In the genomic region with DNA sequence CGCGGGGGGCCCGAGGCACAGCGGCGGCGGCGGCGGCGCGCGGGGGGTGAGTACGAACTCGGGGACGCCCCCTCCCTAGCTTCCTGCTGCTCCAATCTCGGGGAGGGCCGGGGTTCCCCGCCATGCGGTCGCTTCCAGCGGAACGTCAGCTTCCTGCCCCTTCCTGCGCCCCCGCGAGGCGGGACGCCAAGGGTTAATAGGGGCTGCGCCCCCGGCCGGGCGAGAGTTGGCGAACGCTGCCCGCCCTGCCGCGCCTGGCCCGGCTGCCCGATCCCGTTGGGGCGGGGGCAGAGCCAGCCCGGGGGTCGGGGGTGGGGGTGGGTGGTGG, we compare ENCODE assay signal across 8 cellular contexts. TPM values are rescaled to one million over a fixed set of nuclear protein-coding genes. Genes with fewer than 3 reads are reported as not detected.
DNase-seq lines count a peak whose midpoint lies in the region; ATAC-seq and TF ChIP-seq lines count a peak whose summit lies in the region.

No MANE protein-coding gene starts in this region.

- no peaks in the 10 kb centered on the region for H3K9me3 ChIP-seq in DOHH2 (ENCODE audit: control insufficient read depth, insufficient read depth, low read length)

- H3K27ac ChIP-seq in DOHH2 (ENCODE audit: low read depth, low read length) (no peak overlapping the region), VCaP (peak overlapping the region; percentile 61; the same call in 1 of the 2 replicates), rectal smooth muscle tissue (ENCODE audit: low read depth, low read length) (peak overlapping the region; percentile 38)

- DNase-seq in fibroblast of pulmonary artery (ENCODE audit: low read depth) (no peak), omental fat pad (ENCODE audit: low spot score) (no peak)

- no peaks in the 10 kb centered on the region for H3K4me1 ChIP-seq in DOHH2 (ENCODE audit: control insufficient read depth, low read length)
- peaks cover 14% of the 10 kb centered on the region for H3K4me1 ChIP-seq in rectal smooth muscle tissue (ENCODE audit: control insufficient read depth, insufficient read depth, low read length)

- H3K79me2 ChIP-seq in DOHH2 (ENCODE audit: control insufficient read depth, low read length): peaks cover 32% of the 10 kb centered on the region

- H3K27me3 ChIP-seq in DOHH2 (ENCODE audit: control insufficient read depth, low read length): peaks cover 8% of the 10 kb centered on the region
- peaks cover 18% of the 10 kb centered on the region for H3K27me3 ChIP-seq in rectal smooth muscle tissue (ENCODE audit: control insufficient read depth, insufficient read depth, low read length)

- H3K36me3 ChIP-seq in DOHH2 (ENCODE audit: control insufficient read depth, low read length) (no peaks in the 10 kb centered on the region), rectal smooth muscle tissue (ENCODE audit: control insufficient read depth, insufficient read depth, low read length) (no peaks in the 10 kb centered on the region)

- H3K4me3 ChIP-seq in DOHH2 (ENCODE audit: low read length) (peak overlapping the region; percentile 77), fibroblast of pulmonary artery (replicated peaks; ENCODE audit: low read depth, low read length) (peak overlapping the region; percentile 64), rectal smooth muscle tissue (ENCODE audit: low read length) (peak overlapping the region; percentile 49)

- H3K4me2 ChIP-seq in DOHH2 (ENCODE audit: low read length): peak overlapping the region; percentile 66

- ATAC-seq in omental fat pad (ENCODE audit: low FRiP score) (no peak), GM18519 (IDR thresholded peaks at IDR 0.05; ENCODE audit: low FRiP score, unreplicated experiment) (no peak), GM21390 (IDR thresholded peaks at IDR 0.05; ENCODE audit: unreplicated experiment) (no peak), HG03135 (IDR thresholded peaks at IDR 0.05; ENCODE audit: unreplicated experiment) (no peak)

- H3K9me2 ChIP-seq in DOHH2 (replicated peaks; ENCODE audit: control insufficient read depth, low read length): no peaks in the 10 kb centered on the region

- H3K9ac ChIP-seq in rectal smooth muscle tissue (ENCODE audit: low read length): no peak overlapping the region

- TF ChIP-seq CTCF in DOHH2 (IDR thresholded peaks at IDR 0.05; ENCODE audit: low read depth, low read length, poor library complexity, severe bottlenecking) (no peak), VCaP (conservative IDR thresholded peaks at IDR 0.05) (no peak), fibroblast of pulmonary artery (IDR thresholded peaks at IDR 0.05; ENCODE audit: low read length, missing control alignments) (no peak), omental fat pad (IDR thresholded peaks at IDR 0.05) (no peak)

- no peaks in the 10 kb centered on the region for H3F3A ChIP-seq in DOHH2 (ENCODE audit: control insufficient read depth, insufficient read depth)

- H4K20me1 ChIP-seq in DOHH2 (ENCODE audit: control insufficient read depth, insufficient read depth, low read depth, low read length): no peaks in the 10 kb centered on the region

RNA-seq across cellular contexts. Expression of a gene that starts 0.6 kb away (rescaled TPM):
- total RNA-seq in omental fat pad: 10 to 100 TPM in 3 of 4 donors, 1 to 10 TPM in 1; 4.9 to 78.9 (median 10.1) TPM

RNA-seq across cellular contexts. Expression of a gene that starts 56.8 kb away (rescaled TPM):
- under 1 TPM in 2 of 4 donors, not detected in 2; 0.12 to 0.19 TPM for total RNA-seq in omental fat pad
